Comparison of ENCODE assay signal across 2 cellular contexts in the genomic region with DNA sequence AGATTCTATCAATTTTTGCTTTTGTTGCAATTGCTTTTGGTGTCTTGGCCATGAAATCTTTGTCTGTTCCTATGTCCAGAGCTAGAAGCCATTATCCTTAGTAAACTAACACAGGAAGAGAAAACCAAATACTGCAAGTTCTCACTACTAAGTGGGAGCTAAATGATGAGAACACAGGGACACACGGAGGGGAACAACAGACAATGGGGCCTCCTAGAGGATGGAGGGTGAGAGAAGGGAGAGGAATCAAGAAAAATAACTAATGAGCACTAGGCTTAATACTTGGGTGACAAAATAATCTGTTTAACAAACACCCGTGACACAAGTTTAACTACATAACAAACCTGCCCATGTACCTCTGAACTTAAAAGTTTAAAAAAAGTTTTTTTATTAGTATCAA.
TF ChIP-seq lines count a peak whose summit lies in the region.

No MANE protein-coding gene starts in this region.

TF ChIP-seq in A549, 52 proteins besides CTCF, POLR2A, EP300 and RAD21 (continued from another document):
- TF ChIP-seq ZSCAN20 (CRISPR knock-in tag; IDR thresholded peaks at IDR 0.05) (no peak), CBX8 (IDR thresholded peaks at IDR 0.05) (no peak), SREBF2 (IDR thresholded peaks at IDR 0.05) (no peak), MAZ (IDR thresholded peaks at IDR 0.05; ENCODE audit: borderline replicate concordance, low read depth, low read length) (no peak), HOXA7 (CRISPR knock-in tag; IDR thresholded peaks at IDR 0.05) (no peak), RNF2 (IDR thresholded peaks at IDR 0.05; ENCODE audit: borderline replicate concordance, low read depth) (no peak), EHMT2 (IDR thresholded peaks at IDR 0.05; ENCODE audit: low read depth) (no peak)
- TF ChIP-seq, protein P1, sequence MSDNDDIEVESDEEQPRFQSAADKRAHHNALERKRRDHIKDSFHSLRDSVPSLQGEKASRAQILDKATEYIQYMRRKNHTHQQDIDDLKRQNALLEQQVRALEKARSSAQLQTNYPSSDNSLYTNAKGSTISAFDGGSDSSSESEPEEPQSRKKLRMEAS (IDR thresholded peaks at IDR 0.05) = no peak
- TF ChIP-seq, protein P2, sequence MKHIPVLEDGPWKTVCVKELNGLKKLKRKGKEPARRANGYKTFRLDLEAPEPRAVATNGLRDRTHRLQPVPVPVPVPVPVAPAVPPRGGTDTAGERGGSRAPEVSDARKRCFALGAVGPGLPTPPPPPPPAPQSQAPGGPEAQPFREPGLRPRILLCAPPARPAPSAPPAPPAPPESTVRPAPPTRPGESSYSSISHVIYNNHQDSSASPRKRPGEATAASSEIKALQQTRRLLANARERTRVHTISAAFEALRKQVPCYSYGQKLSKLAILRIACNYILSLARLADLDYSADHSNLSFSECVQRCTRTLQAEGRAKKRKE (CRISPR knock-in tag; IDR thresholded peaks at IDR 0.05; ENCODE audit: low read depth) = no peak
- TF ChIP-seq, protein P3, sequence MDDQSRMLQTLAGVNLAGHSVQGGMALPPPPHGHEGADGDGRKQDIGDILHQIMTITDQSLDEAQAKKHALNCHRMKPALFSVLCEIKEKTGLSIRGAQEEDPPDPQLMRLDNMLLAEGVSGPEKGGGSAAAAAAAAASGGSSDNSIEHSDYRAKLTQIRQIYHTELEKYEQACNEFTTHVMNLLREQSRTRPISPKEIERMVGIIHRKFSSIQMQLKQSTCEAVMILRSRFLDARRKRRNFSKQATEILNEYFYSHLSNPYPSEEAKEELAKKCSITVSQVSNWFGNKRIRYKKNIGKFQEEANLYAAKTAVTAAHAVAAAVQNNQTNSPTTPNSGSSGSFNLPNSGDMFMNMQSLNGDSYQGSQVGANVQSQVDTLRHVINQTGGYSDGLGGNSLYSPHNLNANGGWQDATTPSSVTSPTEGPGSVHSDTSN (IDR thresholded peaks at IDR 0.05) = no peak

TF ChIP-seq in WTC11, 78 proteins besides CTCF, POLR2A, EP300 and RAD21 (continued from another document):
- TF ChIP-seq, protein P4, sequence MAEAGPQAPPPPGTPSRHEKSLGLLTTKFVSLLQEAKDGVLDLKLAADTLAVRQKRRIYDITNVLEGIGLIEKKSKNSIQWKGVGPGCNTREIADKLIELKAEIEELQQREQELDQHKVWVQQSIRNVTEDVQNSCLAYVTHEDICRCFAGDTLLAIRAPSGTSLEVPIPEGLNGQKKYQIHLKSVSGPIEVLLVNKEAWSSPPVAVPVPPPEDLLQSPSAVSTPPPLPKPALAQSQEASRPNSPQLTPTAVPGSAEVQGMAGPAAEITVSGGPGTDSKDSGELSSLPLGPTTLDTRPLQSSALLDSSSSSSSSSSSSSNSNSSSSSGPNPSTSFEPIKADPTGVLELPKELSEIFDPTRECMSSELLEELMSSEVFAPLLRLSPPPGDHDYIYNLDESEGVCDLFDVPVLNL (CRISPR knock-in tag; IDR thresholded peaks at IDR 0.05; ENCODE audit: borderline replicate concordance, low read depth) = no peak
- TF ChIP-seq, protein P5, sequence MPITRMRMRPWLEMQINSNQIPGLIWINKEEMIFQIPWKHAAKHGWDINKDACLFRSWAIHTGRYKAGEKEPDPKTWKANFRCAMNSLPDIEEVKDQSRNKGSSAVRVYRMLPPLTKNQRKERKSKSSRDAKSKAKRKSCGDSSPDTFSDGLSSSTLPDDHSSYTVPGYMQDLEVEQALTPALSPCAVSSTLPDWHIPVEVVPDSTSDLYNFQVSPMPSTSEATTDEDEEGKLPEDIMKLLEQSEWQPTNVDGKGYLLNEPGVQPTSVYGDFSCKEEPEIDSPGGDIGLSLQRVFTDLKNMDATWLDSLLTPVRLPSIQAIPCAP (CRISPR knock-in tag; IDR thresholded peaks at IDR 0.05) = no peak
- TF ChIP-seq, protein P6, sequence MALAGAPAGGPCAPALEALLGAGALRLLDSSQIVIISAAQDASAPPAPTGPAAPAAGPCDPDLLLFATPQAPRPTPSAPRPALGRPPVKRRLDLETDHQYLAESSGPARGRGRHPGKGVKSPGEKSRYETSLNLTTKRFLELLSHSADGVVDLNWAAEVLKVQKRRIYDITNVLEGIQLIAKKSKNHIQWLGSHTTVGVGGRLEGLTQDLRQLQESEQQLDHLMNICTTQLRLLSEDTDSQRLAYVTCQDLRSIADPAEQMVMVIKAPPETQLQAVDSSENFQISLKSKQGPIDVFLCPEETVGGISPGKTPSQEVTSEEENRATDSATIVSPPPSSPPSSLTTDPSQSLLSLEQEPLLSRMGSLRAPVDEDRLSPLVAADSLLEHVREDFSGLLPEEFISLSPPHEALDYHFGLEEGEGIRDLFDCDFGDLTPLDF (CRISPR knock-in tag; IDR thresholded peaks at IDR 0.05) = no peak
- TF ChIP-seq CBFB (CRISPR knock-in tag; IDR thresholded peaks at IDR 0.05; ENCODE audit: low read depth) = no peak
